Comparison of ENCODE assay signal across 6 cellular contexts in the genomic region with DNA sequence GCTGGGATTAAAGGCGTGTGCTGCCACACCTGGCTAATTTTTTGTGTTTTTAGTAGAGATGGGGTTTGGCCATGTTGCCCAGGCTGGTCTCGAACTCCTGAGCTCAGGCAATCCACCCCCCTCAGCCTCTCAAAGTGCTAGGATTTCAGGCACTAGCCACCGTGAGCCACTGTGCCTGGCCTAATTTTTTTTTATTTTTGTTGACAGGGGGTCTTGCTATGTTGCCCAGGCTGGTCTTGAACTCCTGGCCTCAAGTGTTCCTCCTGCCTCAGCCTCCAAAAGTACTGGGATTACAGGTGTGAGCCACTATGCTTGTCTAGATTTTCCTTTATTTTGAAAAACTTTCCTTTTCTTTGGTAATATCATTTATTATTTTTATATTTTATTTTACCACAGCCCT. TPM values are rescaled to one million over a fixed set of nuclear protein-coding genes. Genes with fewer than 3 reads are reported as not detected.
DNase-seq lines count a peak whose midpoint lies in the region; FAIRE-seq and TF ChIP-seq lines count a peak whose summit lies in the region.
"Not testable (repeated sequence)": the region's sequence is repeated elsewhere in the genome, so short reads cannot be mapped to it uniquely, and the experiment has no call there.

No MANE protein-coding gene starts in this region.

- H3K9me3 ChIP-seq in HEK293 (ENCODE audit: control insufficient read depth, insufficient read depth, low read depth, low read length); PC-9 (ENCODE audit: insufficient read depth, low read depth); astrocyte (ENCODE audit: insufficient read depth, low read depth, low read length); neutrophil: not testable (repeated sequence)

- not testable (repeated sequence) for H3K9me3 Mint-ChIP-seq in astrocyte (ENCODE audit: unreplicated experiment)

- not testable (repeated sequence) for H3K79me2 ChIP-seq in PC-9 (ENCODE audit: low read depth); astrocyte (ENCODE audit: insufficient read depth, low read length)

- not testable (repeated sequence) for TF ChIP-seq CTCF in HEK293 (tag by site-specific recombination; IDR thresholded peaks at IDR 0.05); PC-9 (conservative IDR thresholded peaks at IDR 0.05); astrocyte (IDR thresholded peaks at IDR 0.05; ENCODE audit: insufficient read depth, low read depth, low read length); neutrophil (IDR thresholded peaks at IDR 0.05)

- H2AFZ ChIP-seq in PC-9; astrocyte (ENCODE audit: low read depth, low read length): not testable (repeated sequence)

- H3F3A ChIP-seq in PC-9 (ENCODE audit: insufficient read depth, low read depth), result peaks cover 70% of the 10 kb centered on the region

- CTCF ChIA-PET in HEK293 (lab: Yijun Ruan, JAX), result interaction anchor here (0.7 to 1.2 kb wide), 2 partner anchors 12 to 31 kb away, joined by 3 to 4 read pairs; no protein-coding TSS in a partner anchor
- CTCF ChIA-PET in PC-9 (lab: Charles Lee), result interaction anchor here (0.6 to 1.4 kb wide), 3 partner anchors 21 to 47 kb away, joined by 3 to 6 read pairs (median 6); no protein-coding TSS in a partner anchor

- H3K36me3 ChIP-seq in HEK293 (ENCODE audit: control insufficient read depth in 2 of 2, insufficient read depth in 1 of 2, low read length in 2 of 2); PC-9 (ENCODE audit: low read depth); astrocyte (ENCODE audit: insufficient read depth, low read length); neutrophil: not testable (repeated sequence)

- H3K36me3 Mint-ChIP-seq in astrocyte (ENCODE audit: low read depth, unreplicated experiment), result not testable (repeated sequence)

- FAIRE-seq in astrocyte (lab: Jason Lieb, UNC), result not testable (repeated sequence)

- not testable (repeated sequence) for H4K20me1 ChIP-seq in PC-9 (ENCODE audit: insufficient read depth); astrocyte (ENCODE audit: insufficient read depth, low read length)

- not testable (repeated sequence) for DNase-seq in PC-9; astrocyte (ENCODE audit: low read depth); epithelial cell of prostate (ENCODE audit: low read depth, low spot score)
- DNase-seq in cardiac septum (ENCODE audit: low spot score), result peak; percentile 10

- H3K4me3 ChIP-seq in HEK293 (ENCODE audit: low read depth, low read length); PC-9; astrocyte (ENCODE audit: insufficient read depth, low read depth, low read length); neutrophil (ENCODE audit: low read depth in 1 of 2, low read length in 1 of 2): not testable (repeated sequence)

- not testable (repeated sequence) for H3K27ac ChIP-seq in HEK293 (ENCODE audit: extremely low read depth, low read depth, low read length); astrocyte (ENCODE audit: low read depth, low read length)
- H3K27ac ChIP-seq in PC-9 (peak overlapping the region; percentile 68), epithelial cell of prostate (peak overlapping the region; percentile 66), neutrophil (peak overlapping the region; percentile 91)

- intact Hi-C loops in PC-9 (cut with micrococcal nuclease; ENCODE audit: unreplicated experiment), result loop anchor here (10.0 kb wide), 1 partner anchor 149 kb away; no protein-coding TSS in a partner anchor
- intact Hi-C loops in cardiac septum (cut with DNase I), result not testable (repeated sequence)

- peak overlapping the region; percentile 24 for H3K4me2 ChIP-seq in PC-9
- not testable (repeated sequence) for H3K4me2 ChIP-seq in astrocyte (ENCODE audit: low read length)

- BruUV-seq in PC-9 (replicated peaks; lab: Mats Ljungman, UMichigan), result TSS peak; percentile 70

- H3K9ac ChIP-seq in astrocyte (ENCODE audit: low read length), result not testable (repeated sequence)

- not testable (repeated sequence) for H3K27me3 Mint-ChIP-seq in astrocyte (ENCODE audit: low read depth, unreplicated experiment)

- H3K27me3 ChIP-seq in PC-9 (ENCODE audit: insufficient read depth, low read depth); astrocyte (ENCODE audit: insufficient read depth, low read length); neutrophil: not testable (repeated sequence)

- peak overlapping the region; percentile 45 for H3K4me3 Mint-ChIP-seq in astrocyte (ENCODE audit: unreplicated experiment)

- H3K4me1 ChIP-seq in HEK293 (ENCODE audit: control insufficient read depth, insufficient read depth, low read length), result not testable (repeated sequence)
- peaks cover 62% of the 10 kb centered on the region for H3K4me1 ChIP-seq in PC-9 (replicated peaks; ENCODE audit: insufficient read depth)
- H3K4me1 ChIP-seq in astrocyte (ENCODE audit: insufficient read depth, low read length), result peaks cover 11% of the 10 kb centered on the region
- peaks cover 20 to 23% of the 10 kb centered on the region in 2 experiments for H3K4me1 ChIP-seq in neutrophil (ENCODE audit: control insufficient read depth in 1 of 2, insufficient read depth in 1 of 2, low read depth in 1 of 2, low read length in 1 of 2)

- H3K27ac Mint-ChIP-seq in astrocyte (ENCODE audit: unreplicated experiment), result peak overlapping the region; percentile 41

- H3K9me2 ChIP-seq in PC-9 (ENCODE audit: insufficient read depth), result not testable (repeated sequence)

- H3K4me1 Mint-ChIP-seq in astrocyte (ENCODE audit: low read depth, unreplicated experiment), result peaks cover 15% of the 10 kb centered on the region

- POLR2A ChIA-PET in HEK293 (lab: Yijun Ruan, JAX), result interaction anchor here (0.7 to 1.0 kb wide), 2 partner anchors 31 to 93 kb away, joined by 3 to 5 read pairs; no protein-coding TSS in a partner anchor
- POLR2A ChIA-PET in PC-9 (lab: Charles Lee; ENCODE audit: unreplicated experiment), result interaction anchor here (0.5 to 1.0 kb wide), 3 partner anchors 9 to 144 kb away, joined by 3 to 13 read pairs (median 4); no protein-coding TSS in a partner anchor

TF ChIP-seq in HEK293, 187 proteins besides CTCF, POLR2A, EP300 and RAD21:
- 0 out of 2 replicates have a peak, but pooled peaks have one; percentile 71 for TF ChIP-seq ZNF121 (tag by site-specific recombination; IDR thresholded peaks at IDR 0.05)

RNA-seq across cellular contexts. Expression of a gene that starts 35.5 kb away (rescaled TPM):
- total RNA-seq in PC-9 (2021) (39.8 and 45.6 TPM in 2 replicates), astrocyte (9.7 and 10.0 TPM in 2 replicates), cardiac septum (12.5 TPM)

RNA-seq across cellular contexts. Expression of a gene that starts 35.7 kb away (rescaled TPM):
- total RNA-seq in PC-9 (2021), result 7.1 and 9.7 TPM in 2 replicates
- 0.54 and 0.94 TPM in 2 replicates for total RNA-seq in astrocyte
- 0.24 TPM for total RNA-seq in cardiac septum

RNA-seq across cellular contexts. Expression of a gene that starts 55.6 kb away (rescaled TPM):
- total RNA-seq in PC-9 (2021) (27.9 and 41.8 TPM in 2 replicates), astrocyte (12.0 and 18.2 TPM in 2 replicates), cardiac septum (9.8 TPM)
